Comparison of ENCODE assay signal across 21 cellular contexts in genomic region chr7:51970961-51971655, GRCh38.
DNase-seq lines count a peak whose midpoint lies in the region; ATAC-seq and TF ChIP-seq lines count a peak whose summit lies in the region.
"Had no signal": no experiment of that assay in that cellular context is flagged by ENCODE, and none has a peak within 500 bp of the region (broad histone marks: within the 10 kb centered on the region; RNA-seq: fewer than 3 reads in every experiment).

No MANE protein-coding gene starts in this region.

- H2BK5ac ChIP-seq in neuronal stem cell (ENCODE audit: low read length) = no peak overlapping the region

- no peak overlapping the region for H3K4ac ChIP-seq in neuronal stem cell (ENCODE audit: low read length)

- H3K4me3 ChIP-seq in right atrium auricular region (no peak overlapping the region), choroid plexus epithelial cell (ENCODE audit: low read depth, low read length) (no peak overlapping the region), neuronal stem cell (ENCODE audit: low read length in 2 of 2) (no peak overlapping the region), thyroid gland (replicated peaks in 1 of 3) (no peak overlapping the region)
- H3K4me3 ChIP-seq: BLaER1, GM12878, GM23338 had no signal

- no peaks in the 10 kb centered on the region for H3K79me1 ChIP-seq in neuronal stem cell (ENCODE audit: low read depth, low read length)

- no peak overlapping the region for H3K14ac ChIP-seq in neuronal stem cell (ENCODE audit: low read length)

- ATAC-seq in Right ventricle myocardium inferior (no peak), HG02852 (IDR thresholded peaks at IDR 0.05; ENCODE audit: unreplicated experiment) (no peak)
- ATAC-seq: CD8-positive, alpha-beta T cell; GM12878; GM23338; HCT116 had no signal

- DNase-seq in Right ventricle myocardium inferior (ENCODE audit: missing footprints) (peak; percentile 42), right atrium auricular region (ENCODE audit: low spot score) (no peak), choroid plexus epithelial cell (ENCODE audit: low read depth) (peak; percentile 4), neuronal stem cell (ENCODE audit: low spot score) (no peak), thyroid gland (peak; percentile 58 to 69), pons (ENCODE audit: low spot score) (no peak), hepatic stellate cell (ENCODE audit: low spot score) (no peak)
- DNase-seq: Caco-2; CD4-positive, CD25-positive, alpha-beta regulatory T cell; CD8-positive, alpha-beta T cell; DMS153; DND-41; GDM1; H9 had no signal

- H3K27me3 ChIP-seq in right atrium auricular region (no peaks in the 10 kb centered on the region), neuronal stem cell (ENCODE audit: control insufficient read depth in 3 of 3, insufficient read depth in 3 of 3, low read depth in 1 of 3, low read length in 3 of 3) (no peaks in the 10 kb centered on the region), thyroid gland (no peaks in the 10 kb centered on the region)
- H3K27me3 ChIP-seq: BLaER1 had no signal

- intact Hi-C loops in Right ventricle myocardium inferior (cut with DNase I) (no loop called here), thyroid gland (cut with DNase I) (no loop called here)

- no peaks in the 10 kb centered on the region for H3K9me3 ChIP-seq in right atrium auricular region
- peaks cover 0 to 5% of the 10 kb centered on the region in 2 donors for H3K9me3 ChIP-seq in neuronal stem cell (replicated peaks in 1 of 2; ENCODE audit: control insufficient read depth in 2 of 2, insufficient read depth in 1 of 2, low read depth in 1 of 2, low read length in 2 of 2)
- no peaks in the 10 kb centered on the region for H3K9me3 ChIP-seq in thyroid gland
- H3K9me3 ChIP-seq: BLaER1, Caco-2 had no signal

- H3K18ac ChIP-seq in neuronal stem cell (ENCODE audit: low read length) = no peak overlapping the region

- no CpG with 5 or more reads among the region's 4 CpGs for WGBS in neuronal stem cell (ENCODE audit: extremely low coverage in 2 of 2, insufficient read length in 2 of 2, insufficient replicate concordance in 1 of 2), 2 donors
- WGBS in thyroid gland, 2 donors = 31 to 47% methylated on average over 4 of the region's 4 CpGs

- no peak for TF ChIP-seq POLR2A in thyroid gland (IDR thresholded peaks at IDR 0.05)

- peak overlapping the region; percentile 4 for H2AFZ ChIP-seq in neuronal stem cell (ENCODE audit: low read length)
- H2AFZ ChIP-seq: GM23338 had no signal

- H4K91ac ChIP-seq in neuronal stem cell (ENCODE audit: low read depth, low read length, poor library complexity) = no peak overlapping the region

- no peaks in the 10 kb centered on the region for H3K4me1 ChIP-seq in right atrium auricular region
- peaks cover 0 to 2% of the 10 kb centered on the region in 2 donors for H3K4me1 ChIP-seq in neuronal stem cell (ENCODE audit: control insufficient read depth in 2 of 2, insufficient read depth in 1 of 2, low read depth in 1 of 2, low read length in 2 of 2)
- peaks cover 5 to 18% of the 10 kb centered on the region in 2 donors for H3K4me1 ChIP-seq in thyroid gland
- H3K4me1 ChIP-seq: Caco-2 had no signal

- H3K23ac ChIP-seq in neuronal stem cell (ENCODE audit: low read depth, low read length, poor library complexity) = no peak overlapping the region

- H2AK5ac ChIP-seq in neuronal stem cell (ENCODE audit: low read depth, low read length) = no peak overlapping the region

- no peak for TF ChIP-seq CTCF in right atrium auricular region (IDR thresholded peaks at IDR 0.05)
- no peak for TF ChIP-seq CTCF in choroid plexus epithelial cell (conservative IDR thresholded peaks at IDR 0.05; ENCODE audit: low read depth, low read length)
- TF ChIP-seq CTCF in thyroid gland (IDR thresholded peaks at IDR 0.05) = no peak

- H2BK120ac ChIP-seq in neuronal stem cell (ENCODE audit: low read depth, low read length) = no peak overlapping the region

- no peak overlapping the region for H3K9ac ChIP-seq in neuronal stem cell (ENCODE audit: low read depth, low read length, poor library complexity)
- H3K9ac ChIP-seq: BLaER1 had no signal

- no peak overlapping the region for H2BK15ac ChIP-seq in neuronal stem cell (ENCODE audit: low read length)

- no peak overlapping the region for H3K27ac ChIP-seq in right atrium auricular region
- H3K27ac ChIP-seq in neuronal stem cell (replicated peaks; ENCODE audit: low read length) = no peak overlapping the region
- peak overlapping the region in 2 of 3 donors; percentile 45 to 56 for H3K27ac ChIP-seq in thyroid gland
- H3K27ac ChIP-seq: 22Rv1, BLaER1, C4-2B had no signal

- H3K4me2 ChIP-seq in neuronal stem cell (ENCODE audit: insufficient read depth, low read length, poor library complexity, severe bottlenecking) = no peak overlapping the region
- H3K4me2 ChIP-seq: BLaER1, GM23338 had no signal

- no peak overlapping the region for H4K8ac ChIP-seq in neuronal stem cell (ENCODE audit: low read depth, low read length)

- H2BK12ac ChIP-seq in neuronal stem cell (ENCODE audit: low read length) = no peak overlapping the region

- no peaks in the 10 kb centered on the region for H3K36me3 ChIP-seq in right atrium auricular region
- no peaks in the 10 kb centered on the region for H3K36me3 ChIP-seq in neuronal stem cell (replicated peaks in 1 of 2; ENCODE audit: control insufficient read depth in 2 of 2, insufficient read depth in 2 of 2, low read length in 2 of 2)
- no peaks in the 10 kb centered on the region for H3K36me3 ChIP-seq in thyroid gland
- H3K36me3 ChIP-seq: BLaER1 had no signal

Comparison
In these comparisons a context has a peak if more than half of its experiments do, and no peak if none do; other contexts are left out.
1. DNase-seq: peak in Right ventricle myocardium inferior (single experiment), choroid plexus epithelial cell (single experiment) and thyroid gland (2 of 2); none in right atrium auricular region (single experiment), neuronal stem cell (single experiment), pons (single experiment) and hepatic stellate cell (single experiment).
2. H3K27ac ChIP-seq: peak in thyroid gland (2 of 3); none in right atrium auricular region (0 of 2) and neuronal stem cell (single experiment).